9 cellular contexts compared by ENCODE assay signal in genomic region chr3:69999191-70000027, GRCh38. TPM values are rescaled to one million over a fixed set of nuclear protein-coding genes. Genes with fewer than 3 reads are reported as not detected.
DNase-seq lines count a peak whose midpoint lies in the region; ATAC-seq and TF ChIP-seq lines count a peak whose summit lies in the region.
"Had no signal": no experiment of that assay in that cellular context is flagged by ENCODE, and none has a peak within 500 bp of the region (broad histone marks: within the 10 kb centered on the region; RNA-seq: fewer than 3 reads in every experiment).

TSS of gene SAMMSON (plus strand) at chr3:69999733.

- ATAC-seq in upper lobe of left lung (ENCODE audit: low FRiP score in 2 of 2) = peak; percentile 26 to 53
- ATAC-seq: mucosa of descending colon; stimulated activated memory B cell treated with anti-CD40 and anti-IgM and Interleukin-4, amounts not matched to agents 10 μg/mL and 1 μg/mL and 100 μg/mL, for 72 hours had no signal

- H3K36me3 ChIP-seq in upper lobe of left lung (no peaks in the 10 kb centered on the region), HAP-1 (replicated peaks) (no peaks in the 10 kb centered on the region)

- no peak for TF ChIP-seq EP300 in upper lobe of left lung (IDR thresholded peaks at IDR 0.05)

- 85 to 86% methylated on average over 28 of the region's 28 CpGs for WGBS in upper lobe of left lung, 2 donors

- in situ Hi-C loops in HAP-1 (cut with MboI; ENCODE audit: low sequenced_read_pairs) = no loop called here

- H3K9me3 ChIP-seq in upper lobe of left lung (no peaks in the 10 kb centered on the region), HAP-1 (no peaks in the 10 kb centered on the region)
- H3K9me3 ChIP-seq: mucosa of descending colon had no signal

- H3K4me3 ChIP-seq in upper lobe of left lung (peak within 1 kb of the TSS in 2 of 4 donors; percentile 21 to 24), HAP-1 (no peak within 1 kb of the TSS)
- H3K4me3 ChIP-seq: mucosa of descending colon had no signal

- H3K27me3 Mint-ChIP-seq in immature natural killer cell (ENCODE audit: low read depth in 3 of 3) = no peaks in the 10 kb centered on the region
- H3K27me3 Mint-ChIP-seq: stimulated activated memory B cell treated with anti-CD40 and anti-IgM and Interleukin-4, amounts not matched to agents 10 μg/mL and 1 μg/mL and 100 μg/mL, for 72 hours had no signal

- no peaks in the 10 kb centered on the region for H3K36me3 Mint-ChIP-seq in immature natural killer cell
- H3K36me3 Mint-ChIP-seq: stimulated activated memory B cell treated with anti-CD40 and anti-IgM and Interleukin-4, amounts not matched to agents 10 μg/mL and 1 μg/mL and 100 μg/mL, for 72 hours had no signal

- no peaks in the 10 kb centered on the region for H3K4me1 Mint-ChIP-seq in immature natural killer cell
- H3K4me1 Mint-ChIP-seq: stimulated activated memory B cell treated with anti-CD40 and anti-IgM and Interleukin-4, amounts not matched to agents 10 μg/mL and 1 μg/mL and 100 μg/mL, for 72 hours had no signal

- no peak within 1 kb of the TSS for H3K27ac ChIP-seq in upper lobe of left lung

- H3K4me3 Mint-ChIP-seq in immature natural killer cell = no peak within 1 kb of the TSS
- H3K4me3 Mint-ChIP-seq: stimulated activated memory B cell treated with anti-CD40 and anti-IgM and Interleukin-4, amounts not matched to agents 10 μg/mL and 1 μg/mL and 100 μg/mL, for 72 hours had no signal

- peaks cover 0 to 13% (median 0%) of the 10 kb centered on the region in 6 donors for H3K9me3 Mint-ChIP-seq in immature natural killer cell
- H3K9me3 Mint-ChIP-seq: stimulated activated memory B cell treated with anti-CD40 and anti-IgM and Interleukin-4, amounts not matched to agents 10 μg/mL and 1 μg/mL and 100 μg/mL, for 72 hours had no signal

- peaks cover 0 to 4% (median 0%) of the 10 kb centered on the region in 4 donors for H3K4me1 ChIP-seq in upper lobe of left lung
- peaks cover 25% of the 10 kb centered on the region for H3K4me1 ChIP-seq in HAP-1

- peak; percentile 43 to 53 for DNase-seq in NCI-H187 (lab: John Stamatoyannopoulos, UW)
- peak; percentile 18 for DNase-seq in astrocyte of the hippocampus (ENCODE audit: low read depth, low spot score)
- DNase-seq in inferior parietal cortex (ENCODE audit: extremely low spot score) = peak; percentile 44
- peak in 1 of 2 donors; percentile 54 for DNase-seq in upper lobe of left lung
- DNase-seq in immature natural killer cell = no peak
- DNase-seq in HAP-1 (ENCODE audit: low spot score in 2 of 2) = no peak
- no peak for DNase-seq in activated T-cell treated with anti-CD3 and anti-CD28 coated beads, Interleukin-2, amount 50 U/mL, for 1 hour
- DNase-seq: mucosa of descending colon had no signal

- TF ChIP-seq CTCF in upper lobe of left lung (IDR thresholded peaks at IDR 0.05) = no peak

- H3K27me3 ChIP-seq in upper lobe of left lung (no peaks in the 10 kb centered on the region), HAP-1 (ENCODE audit: low read depth) (no peaks in the 10 kb centered on the region)

- H3K27ac Mint-ChIP-seq in immature natural killer cell = no peak within 1 kb of the TSS
- H3K27ac Mint-ChIP-seq: stimulated activated memory B cell treated with anti-CD40 and anti-IgM and Interleukin-4, amounts not matched to agents 10 μg/mL and 1 μg/mL and 100 μg/mL, for 72 hours had no signal

- no peak for TF ChIP-seq POLR2A in upper lobe of left lung (IDR thresholded peaks at IDR 0.05)

RNA-seq across cellular contexts. Expression of gene SAMMSON, which starts in this region (rescaled TPM):
- total RNA-seq in upper lobe of left lung = under 1 TPM in 1 of 6 donors, not detected in 5; 0.30 TPM
- not detected for polyA plus RNA-seq in immature natural killer cell
- total RNA-seq: mucosa of descending colon had no signal

Comparison
In these comparisons a context has a peak if more than half of its experiments do, and no peak if none do; other contexts are left out.
1. Peak in ATAC-seq in upper lobe of left lung; RNA of the gene not detected or under 1 TPM.
2. DNase-seq: peak in NCI-H187 (2 of 2), astrocyte of the hippocampus (single experiment) and inferior parietal cortex (single experiment); none in immature natural killer cell (0 of 3), HAP-1 (0 of 2) and activated T-cell treated with anti-CD3 and anti-CD28 coated beads, Interleukin-2, amount 50 U/mL, for 1 hour (single experiment).